Comparison of ENCODE assay signal across 13 cellular contexts in genomic region chr20:24651171-24651972, GRCh38.
DNase-seq lines count a peak whose midpoint lies in the region; ATAC-seq and TF ChIP-seq lines count a peak whose summit lies in the region.
"Had no signal": no experiment of that assay in that cellular context is flagged by ENCODE, and none has a peak within 500 bp of the region (broad histone marks: within the 10 kb centered on the region; RNA-seq: fewer than 3 reads in every experiment).

No MANE protein-coding gene starts in this region.

- H3K56ac ChIP-seq in H9 (ENCODE audit: insufficient read length, low read depth, low read length): no peak overlapping the region

- H2BK120ac ChIP-seq in H9 (ENCODE audit: low read depth, low read length, poor library complexity, severe bottlenecking): no peak overlapping the region

- H3K27me3 Mint-ChIP-seq in activated CD4-positive, alpha-beta memory T cell treated with anti-CD3 and anti-CD28 coated beads, Interleukin-2, amount 10 ng/mL, durations not matched to agents 7 days and 5 days: peaks cover 5% of the 10 kb centered on the region
- no peaks in the 10 kb centered on the region for H3K27me3 Mint-ChIP-seq in H9 (ENCODE audit: low read depth)

- POLR2A ChIA-PET in activated CD4-positive, alpha-beta memory T cell treated with anti-CD3 and anti-CD28 coated beads, Interleukin-2, amount 10 ng/mL, durations not matched to agents 7 days and 5 days (lab: Charles Lee): no interaction called here

- H2AFZ ChIP-seq in H9 (ENCODE audit: low read length): no peak overlapping the region

- H3K23me2 ChIP-seq in H9 (ENCODE audit: insufficient read length, low read depth, low read length, poor library complexity, severe bottlenecking): no peaks in the 10 kb centered on the region

- H4K20me1 ChIP-seq in H9 (ENCODE audit: control insufficient read depth, insufficient read depth, insufficient read length): no peaks in the 10 kb centered on the region

- H4K5ac ChIP-seq in H9 (ENCODE audit: insufficient read length, low read depth, low read length): no peak overlapping the region

- no CpG with 5 or more reads among the region's 7 CpGs for WGBS in H9 (ENCODE audit: extremely low coverage, insufficient read length, low lambda C conversion rate)

- H3K27me3 ChIP-seq in H9 (ENCODE audit: insufficient read depth, low read length): no peaks in the 10 kb centered on the region
- H3K27me3 ChIP-seq: heart right ventricle had no signal

- no peak overlapping the region for H3K4me3 Mint-ChIP-seq in stimulated activated effector memory CD8-positive, alpha-beta T cell treated with anti-CD3 and anti-CD28 coated beads, Interleukin-12 subunit alpha, Interleukin-12 subunit beta, amount 100 ng/mL, for 72 hours
- no peak overlapping the region for H3K4me3 Mint-ChIP-seq in activated CD4-positive, alpha-beta memory T cell treated with anti-CD3 and anti-CD28 coated beads, Interleukin-2, amount 10 ng/mL, durations not matched to agents 7 days and 5 days
- H3K4me3 Mint-ChIP-seq in H9: no peak overlapping the region
- H3K4me3 Mint-ChIP-seq: activated CD4-positive, alpha-beta T cell treated with anti-CD3 and anti-CD28 coated beads, Interleukin-2, amount 10 ng/mL, durations not matched to agents 24 days and 14 days; mesothelial cell of epicardium had no signal

- no peaks in the 10 kb centered on the region for H3K9me3 ChIP-seq in H9 (ENCODE audit: control insufficient read depth, low read depth, low read length)

- TF ChIP-seq CTCF in fibroblast of pulmonary artery (IDR thresholded peaks at IDR 0.05; ENCODE audit: low read length, missing control alignments) (no peak), H9 (conservative IDR thresholded peaks at IDR 0.05) (no peak)

- no peak overlapping the region for H2AK5ac ChIP-seq in H9 (ENCODE audit: insufficient read length, low read length)

- no peak overlapping the region for H3T11ph ChIP-seq in H9 (ENCODE audit: low read length)

- H3K18ac ChIP-seq in H9 (ENCODE audit: insufficient read length, low read depth, low read length): no peak overlapping the region

- CTCF ChIA-PET in activated CD4-positive, alpha-beta memory T cell treated with anti-CD3 and anti-CD28 coated beads, Interleukin-2, amount 10 ng/mL, durations not matched to agents 7 days and 5 days (lab: Charles Lee): no interaction called here

- no peaks in the 10 kb centered on the region for H3K79me2 ChIP-seq in H9 (ENCODE audit: insufficient read depth, low read length)

- H4K91ac ChIP-seq in H9 (ENCODE audit: insufficient read length, low read depth, low read length): no peak overlapping the region

- no peak overlapping the region for H3K14ac ChIP-seq in H9 (ENCODE audit: insufficient read depth, low read length)

- H3K9me3 Mint-ChIP-seq in stimulated activated effector memory CD8-positive, alpha-beta T cell treated with anti-CD3 and anti-CD28 coated beads, Interleukin-12 subunit alpha, Interleukin-12 subunit beta, amount 100 ng/mL, for 72 hours: no peaks in the 10 kb centered on the region
- H3K9me3 Mint-ChIP-seq in activated CD4-positive, alpha-beta memory T cell treated with anti-CD3 and anti-CD28 coated beads, Interleukin-2, amount 10 ng/mL, durations not matched to agents 7 days and 5 days: no peaks in the 10 kb centered on the region
- no peaks in the 10 kb centered on the region; a peak in 1 of 5 replicates for H3K9me3 Mint-ChIP-seq in H9
- H3K9me3 Mint-ChIP-seq: activated CD4-positive, alpha-beta T cell treated with anti-CD3 and anti-CD28 coated beads, Interleukin-2, amount 10 ng/mL, durations not matched to agents 24 days and 14 days; mesothelial cell of epicardium had no signal

- no peak overlapping the region for H3K9ac ChIP-seq in H9 (ENCODE audit: extremely low read depth, insufficient read length, low read length)

- H3K4me1 Mint-ChIP-seq in stimulated activated effector memory CD8-positive, alpha-beta T cell treated with anti-CD3 and anti-CD28 coated beads, Interleukin-12 subunit alpha, Interleukin-12 subunit beta, amount 100 ng/mL, for 72 hours: no peaks in the 10 kb centered on the region
- no peaks in the 10 kb centered on the region for H3K4me1 Mint-ChIP-seq in activated CD4-positive, alpha-beta memory T cell treated with anti-CD3 and anti-CD28 coated beads, Interleukin-2, amount 10 ng/mL, durations not matched to agents 7 days and 5 days
- no peaks in the 10 kb centered on the region for H3K4me1 Mint-ChIP-seq in H9
- H3K4me1 Mint-ChIP-seq: activated CD4-positive, alpha-beta T cell treated with anti-CD3 and anti-CD28 coated beads, Interleukin-2, amount 10 ng/mL, durations not matched to agents 24 days and 14 days; mesothelial cell of epicardium had no signal

- no peak overlapping the region for H3K27ac ChIP-seq in H9 (ENCODE audit: insufficient read length, low read depth, low read length)

- H3K4me2 ChIP-seq in H9 (ENCODE audit: insufficient read depth, insufficient read length, low read length): no peak overlapping the region

- H3K36me3 Mint-ChIP-seq in stimulated activated effector memory CD8-positive, alpha-beta T cell treated with anti-CD3 and anti-CD28 coated beads, Interleukin-12 subunit alpha, Interleukin-12 subunit beta, amount 100 ng/mL, for 72 hours: no peaks in the 10 kb centered on the region
- H3K36me3 Mint-ChIP-seq in activated CD4-positive, alpha-beta memory T cell treated with anti-CD3 and anti-CD28 coated beads, Interleukin-2, amount 10 ng/mL, durations not matched to agents 7 days and 5 days (ENCODE audit: low read depth): no peaks in the 10 kb centered on the region
- H3K36me3 Mint-ChIP-seq in H9 (ENCODE audit: insufficient read depth in 1 of 3, low read depth in 3 of 3): no peaks in the 10 kb centered on the region; a peak in 1 of 7 replicates
- H3K36me3 Mint-ChIP-seq: mesothelial cell of epicardium had no signal

- H3K4me3 ChIP-seq in fibroblast of pulmonary artery (replicated peaks; ENCODE audit: low read depth, low read length): no peak overlapping the region
- H3K4me3 ChIP-seq: heart right ventricle had no signal

- H3K79me1 ChIP-seq in H9 (ENCODE audit: insufficient read depth, low read depth, low read length, poor library complexity, severe bottlenecking): no peaks in the 10 kb centered on the region

- no peak overlapping the region for H3K4ac ChIP-seq in H9 (ENCODE audit: low read depth, low read length)

- peak; percentile 11 for ATAC-seq in stimulated activated effector memory CD8-positive, alpha-beta T cell treated with anti-CD3 and anti-CD28 coated beads, Interleukin-12 subunit alpha, Interleukin-12 subunit beta, amount 100 ng/mL, for 72 hours
- ATAC-seq: heart right ventricle had no signal

- H3K4me1 ChIP-seq in H9 (ENCODE audit: insufficient read depth, low read length): no peaks in the 10 kb centered on the region

- no peak overlapping the region for H3K23ac ChIP-seq in H9 (ENCODE audit: insufficient read length, low read depth, low read length)

- H2BK15ac ChIP-seq in H9 (ENCODE audit: low read depth, low read length): no peak overlapping the region

- no peak overlapping the region for H2BK20ac ChIP-seq in H9 (ENCODE audit: low read depth, low read length, poor library complexity, severe bottlenecking)

- H2BK12ac ChIP-seq in H9 (ENCODE audit: insufficient read length, low read depth, low read length): no peak overlapping the region

- no peak overlapping the region for H2BK5ac ChIP-seq in H9 (ENCODE audit: insufficient read length, low read length)

- H3K27ac Mint-ChIP-seq in stimulated activated effector memory CD8-positive, alpha-beta T cell treated with anti-CD3 and anti-CD28 coated beads, Interleukin-12 subunit alpha, Interleukin-12 subunit beta, amount 100 ng/mL, for 72 hours: no peak overlapping the region
- no peak overlapping the region for H3K27ac Mint-ChIP-seq in activated CD4-positive, alpha-beta memory T cell treated with anti-CD3 and anti-CD28 coated beads, Interleukin-2, amount 10 ng/mL, durations not matched to agents 7 days and 5 days
- no peak overlapping the region for H3K27ac Mint-ChIP-seq in H9
- H3K27ac Mint-ChIP-seq: activated CD4-positive, alpha-beta T cell treated with anti-CD3 and anti-CD28 coated beads, Interleukin-2, amount 10 ng/mL, durations not matched to agents 24 days and 14 days; mesothelial cell of epicardium had no signal

- DNase-seq in GM04504 (ENCODE audit: low read depth) (peak; percentile 92), RKO (ENCODE audit: low spot score) (peak; percentile 25), fibroblast of pulmonary artery (ENCODE audit: low read depth) (peak; percentile 61), H9 (no peak), NCI-H446 (lab: John Stamatoyannopoulos, UW) (no peak)
- DNase-seq in stimulated activated effector memory CD8-positive, alpha-beta T cell treated with anti-CD3 and anti-CD28 coated beads, Interleukin-12 subunit alpha, Interleukin-12 subunit beta, amount 100 ng/mL, for 72 hours (ENCODE audit: low spot score in 2 of 2): no peak
- DNase-seq in activated CD4-positive, alpha-beta memory T cell treated with anti-CD3 and anti-CD28 coated beads, Interleukin-2, amount 10 ng/mL, durations not matched to agents 7 days and 5 days: no peak
- DNase-seq in stimulated activated CD4-positive, alpha-beta T cell treated with anti-CD3 and anti-CD28 coated beads, Interleukin-4, amount 100 ng/mL, for 24 hours: no peak
- DNase-seq: activated CD4-positive, alpha-beta T cell treated with anti-CD3 and anti-CD28 coated beads, Interleukin-2, amount 10 ng/mL, durations not matched to agents 24 days and 14 days; activated naive CD4-positive, alpha-beta T cell treated with Interleukin-2 at 50 U/mL for 16 hours; heart right ventricle; KG1 had no signal

- no peak overlapping the region for H4K8ac ChIP-seq in H9 (replicated peaks; ENCODE audit: insufficient read length, low read depth, low read length)

Comparison
In these comparisons a context has a peak if more than half of its experiments do, and no peak if none do; other contexts are left out.
1. DNase-seq: peak in GM04504 (single experiment), RKO (single experiment) and fibroblast of pulmonary artery (single experiment); none in stimulated activated effector memory CD8-positive, alpha-beta T cell treated with anti-CD3 and anti-CD28 coated beads, Interleukin-12 subunit alpha, Interleukin-12 subunit beta, amount 100 ng/mL, for 72 hours (0 of 2), activated CD4-positive, alpha-beta memory T cell treated with anti-CD3 and anti-CD28 coated beads, Interleukin-2, amount 10 ng/mL, durations not matched to agents 7 days and 5 days (single experiment), H9 (single experiment), stimulated activated CD4-positive, alpha-beta T cell treated with anti-CD3 and anti-CD28 coated beads, Interleukin-4, amount 100 ng/mL, for 24 hours (single experiment) and NCI-H446 (0 of 2).